In the genomic region with DNA sequence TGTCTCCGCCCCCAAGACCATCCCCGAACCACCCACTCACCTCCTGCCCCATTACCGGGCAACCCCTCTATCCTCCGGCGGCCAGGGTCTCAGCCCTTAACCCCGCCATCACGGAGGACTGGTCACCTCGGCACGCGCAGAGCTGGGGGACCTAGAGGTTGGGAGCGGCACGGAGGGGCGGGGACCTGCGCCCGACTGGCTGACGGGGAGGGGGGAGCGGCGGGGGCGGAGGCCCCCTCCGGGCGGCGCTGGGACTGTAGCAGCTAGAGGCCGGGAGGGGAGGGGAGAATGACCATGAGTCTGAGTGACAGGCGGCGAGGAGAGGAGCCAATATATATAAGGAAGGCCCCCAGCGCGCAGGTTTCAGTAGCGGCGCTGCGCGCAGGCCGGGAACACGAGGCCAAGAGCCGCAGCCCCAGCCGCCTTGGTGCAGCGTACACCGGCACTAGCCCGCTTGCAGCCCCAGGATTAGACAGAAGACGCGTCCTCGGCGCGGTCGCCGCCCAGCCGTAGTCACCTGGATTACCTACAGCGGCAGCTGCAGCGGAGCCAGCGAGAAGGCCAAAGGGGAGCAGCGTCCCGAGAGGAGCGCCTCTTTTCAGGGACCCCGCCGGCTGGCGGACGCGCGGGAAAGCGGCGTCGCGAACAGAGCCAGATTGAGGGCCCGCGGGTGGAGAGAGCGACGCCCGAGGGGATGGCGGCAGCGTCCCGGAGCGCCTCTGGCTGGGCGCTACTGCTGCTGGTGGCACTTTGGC, we compare ENCODE assay signal across 8 cellular contexts. TPM values are rescaled to one million over a fixed set of nuclear protein-coding genes. Genes with fewer than 3 reads are reported as not detected.
DNase-seq lines count a peak whose midpoint lies in the region; ATAC-seq and TF ChIP-seq lines count a peak whose summit lies in the region.

A gene (plus strand): TSS at position 366 of the 755 bp plus-strand sequence. CDS start 329 bp downstream, at position 695.

- CTCF ChIA-PET in A673 (lab: Charles Lee), result interaction anchor here (0.6 to 1.5 kb wide), 2 partner anchors 12 to 37 kb away, joined by 3 to 5 read pairs; no protein-coding TSS in a partner anchor
- CTCF ChIA-PET in activated CD4-positive, alpha-beta memory T cell treated with anti-CD3 and anti-CD28 coated beads for 36 hours (lab: Charles Lee), result interaction anchor here (0.7 to 7.5 kb wide), 7 partner anchors 12 to 356 kb away, joined by 3 to 74 read pairs (median 4); no protein-coding TSS in a partner anchor

- H3K27me3 Mint-ChIP-seq in activated CD4-positive, alpha-beta memory T cell treated with anti-CD3 and anti-CD28 coated beads for 36 hours, result peaks cover 62% of the 10 kb centered on the region
- peaks cover 49 to 60% of the 10 kb centered on the region in 2 donors for H3K27me3 Mint-ChIP-seq in natural killer cell treated with Interleukin-12 subunit alpha and Interleukin-12 subunit beta and Interleukin-15 and Interleukin-18, amount 100 ng/mL, for 72 hours

- ATAC-seq in natural killer cell treated with Interleukin-12 subunit alpha and Interleukin-12 subunit beta and Interleukin-15 and Interleukin-18, amount 100 ng/mL, for 72 hours, result peak; percentile 41 to 61
- ATAC-seq in GM21447 (IDR thresholded peaks at IDR 0.05; ENCODE audit: unreplicated experiment), result no peak
- ATAC-seq in GM18907 (IDR thresholded peaks at IDR 0.05; ENCODE audit: unreplicated experiment), result no peak

- peak; percentile 71 for DNase-seq in A673 (ENCODE audit: low spot score)
- DNase-seq in NCI-H2171 treated with DMSO at 0.1 percent for 48 hours (lab: John Stamatoyannopoulos, UW), result peak; percentile 66
- DNase-seq in activated CD4-positive, alpha-beta memory T cell treated with anti-CD3 and anti-CD28 coated beads for 36 hours, result peak; percentile 53
- no peak for DNase-seq in esophagus squamous epithelium (lab: John Stamatoyannopoulos, UW)
- DNase-seq in natural killer cell treated with Interleukin-12 subunit alpha and Interleukin-12 subunit beta and Interleukin-15 and Interleukin-18, amount 100 ng/mL, for 72 hours (ENCODE audit: low spot score), result no peak

- no peaks in the 10 kb centered on the region for H3K36me3 Mint-ChIP-seq in activated CD4-positive, alpha-beta memory T cell treated with anti-CD3 and anti-CD28 coated beads for 36 hours
- no peaks in the 10 kb centered on the region for H3K36me3 Mint-ChIP-seq in natural killer cell treated with Interleukin-12 subunit alpha and Interleukin-12 subunit beta and Interleukin-15 and Interleukin-18, amount 100 ng/mL, for 72 hours

- H3K36me3 ChIP-seq in A673 (ENCODE audit: insufficient read depth, low read length, poor library complexity, severe bottlenecking) (no peaks in the 10 kb centered on the region), esophagus squamous epithelium (no peaks in the 10 kb centered on the region)

- peak within 1 kb of the TSS; percentile 38 for H3K4me3 ChIP-seq in A673 (ENCODE audit: low read depth, low read length, poor library complexity, severe bottlenecking)
- H3K4me3 ChIP-seq in esophagus squamous epithelium, result peak within 1 kb of the TSS; percentile 30 to 65 (median 54)

- peak within 1 kb of the TSS; percentile 51 for H3K4me3 Mint-ChIP-seq in activated CD4-positive, alpha-beta memory T cell treated with anti-CD3 and anti-CD28 coated beads for 36 hours
- H3K4me3 Mint-ChIP-seq in natural killer cell treated with Interleukin-12 subunit alpha and Interleukin-12 subunit beta and Interleukin-15 and Interleukin-18, amount 100 ng/mL, for 72 hours, result peak within 1 kb of the TSS; percentile 76

- peaks cover 40% of the 10 kb centered on the region for H3K4me1 Mint-ChIP-seq in activated CD4-positive, alpha-beta memory T cell treated with anti-CD3 and anti-CD28 coated beads for 36 hours (ENCODE audit: low read depth)
- H3K4me1 Mint-ChIP-seq in natural killer cell treated with Interleukin-12 subunit alpha and Interleukin-12 subunit beta and Interleukin-15 and Interleukin-18, amount 100 ng/mL, for 72 hours (ENCODE audit: low read depth in 2 of 2), result peaks cover 29 to 41% of the 10 kb centered on the region in 2 donors

- POLR2A ChIA-PET in A673 (lab: Charles Lee; ENCODE audit: low non-redundant PET), result interaction anchor here (0.7 kb wide), 1 partner anchor 337 kb away, joined by 9 read pairs; no protein-coding TSS in a partner anchor
- POLR2A ChIA-PET in activated CD4-positive, alpha-beta memory T cell treated with anti-CD3 and anti-CD28 coated beads for 36 hours (lab: Charles Lee), result interaction anchor here (1.0 to 3.0 kb wide), 3 partner anchors 12 to 24 kb away, joined by 3 to 21 read pairs (median 6); a partner anchor contains a TSS

- TF ChIP-seq CTCF in A673 (conservative IDR thresholded peaks at IDR 0.05; ENCODE audit: low read depth, low read length) (no peak), esophagus squamous epithelium (IDR thresholded peaks at IDR 0.05) (no peak)

- H3K27me3 ChIP-seq in A673 (replicated peaks; ENCODE audit: insufficient read depth, low read depth, low read length, poor library complexity) (peaks cover 66% of the 10 kb centered on the region), esophagus squamous epithelium (peaks cover 27 to 93% (median 45%) of the 10 kb centered on the region in 4 donors)

- WGBS in esophagus squamous epithelium, 2 donors, result 0 to 7% methylated on average over 8 to 16 of the region's 72 CpGs

- intact Hi-C loops in A673 (cut with micrococcal nuclease; ENCODE audit: unreplicated experiment), result no loop called here
- intact Hi-C loops in activated CD4-positive, alpha-beta memory T cell treated with anti-CD3 and anti-CD28 coated beads for 36 hours (cut with micrococcal nuclease), result no loop called here
- intact Hi-C loops in esophagus squamous epithelium (cut with DNase I), result no loop called here

- in situ Hi-C loops in GM18951 (cut with MboI; ENCODE audit: low sequenced_read_pairs, unreplicated experiment), result loop anchor here (10.0 kb wide), 1 partner anchor 396 kb away; no protein-coding TSS in a partner anchor

- BruUV-seq in A673 (replicated peaks; lab: Mats Ljungman, UMichigan), result no TSS peak

- H3K4me1 ChIP-seq in A673 (ENCODE audit: insufficient read depth, low read length, poor library complexity, severe bottlenecking) (peaks cover 52% of the 10 kb centered on the region), esophagus squamous epithelium (peaks cover 52 to 77% (median 55%) of the 10 kb centered on the region in 3 donors)

- no peaks in the 10 kb centered on the region for H3K9me3 Mint-ChIP-seq in activated CD4-positive, alpha-beta memory T cell treated with anti-CD3 and anti-CD28 coated beads for 36 hours
- H3K9me3 Mint-ChIP-seq in natural killer cell treated with Interleukin-12 subunit alpha and Interleukin-12 subunit beta and Interleukin-15 and Interleukin-18, amount 100 ng/mL, for 72 hours, result no peaks in the 10 kb centered on the region

- TF ChIP-seq POLR2A in GM18951 (IDR thresholded peaks at IDR 0.05; ENCODE audit: extremely low read depth, insufficient read depth, insufficient read length), result peak; percentile 76
- TF ChIP-seq POLR2A in esophagus squamous epithelium (IDR thresholded peaks at IDR 0.05), result peak in 2 of 4 donors; percentile 66 to 73

- H3K9me3 ChIP-seq in A673 (ENCODE audit: low read depth, low read length, poor library complexity, severe bottlenecking), result no peaks in the 10 kb centered on the region
- no peaks in the 10 kb centered on the region for H3K9me3 ChIP-seq in esophagus squamous epithelium

- H3K27ac Mint-ChIP-seq in activated CD4-positive, alpha-beta memory T cell treated with anti-CD3 and anti-CD28 coated beads for 36 hours, result no peak within 1 kb of the TSS
- H3K27ac Mint-ChIP-seq in natural killer cell treated with Interleukin-12 subunit alpha and Interleukin-12 subunit beta and Interleukin-15 and Interleukin-18, amount 100 ng/mL, for 72 hours, result no peak within 1 kb of the TSS

- no peak within 1 kb of the TSS for H3K27ac ChIP-seq in A673 (ENCODE audit: low read depth, low read length, poor library complexity, severe bottlenecking)
- H3K27ac ChIP-seq in esophagus squamous epithelium, result peak within 1 kb of the TSS; percentile 3 to 66 (median 49)

RNA-seq across cellular contexts. Expression of the gene that starts here (rescaled TPM):
- total RNA-seq in A673 (2021) (0.11 and 0.15 TPM in 2 replicates), esophagus squamous epithelium (1 to 10 TPM in 3 of 4 donors, under 1 TPM in 1; 0.68 to 4.6 (median 1.3) TPM)
- not detected for total RNA-seq in activated CD4-positive, alpha-beta memory T cell treated with anti-CD3 and anti-CD28 coated beads for 36 hours
- total RNA-seq in natural killer cell treated with Interleukin-12 subunit alpha and Interleukin-12 subunit beta and Interleukin-15 and Interleukin-18, amount 100 ng/mL, for 72 hours, result under 1 TPM in 1 of 2 donors, not detected in 1; 0.17 TPM

Comparison
In these comparisons a context has a peak if more than half of its experiments do, and no peak if none do; other contexts are left out.
1. Peak in DNase-seq and H3K4me3 ChIP-seq in A673; RNA of the gene not detected or under 1 TPM.
2. Peak in DNase-seq in activated CD4-positive, alpha-beta memory T cell treated with anti-CD3 and anti-CD28 coated beads for 36 hours; RNA of the gene not detected or under 1 TPM.
3. Peak in ATAC-seq in natural killer cell treated with Interleukin-12 subunit alpha and Interleukin-12 subunit beta and Interleukin-15 and Interleukin-18, amount 100 ng/mL, for 72 hours; RNA of the gene not detected or under 1 TPM.